In genomic region chr3:49295489-49296058, GRCh38 we compare ENCODE assay signal across 8 cellular contexts. TPM values are rescaled to one million over a fixed set of nuclear protein-coding genes. Genes with fewer than 3 reads are reported as not detected.
DNase-seq lines count a peak whose midpoint lies in the region; ATAC-seq, FAIRE-seq and TF ChIP-seq lines count a peak whose summit lies in the region.

No MANE protein-coding gene starts in this region.

- no peaks in the 10 kb centered on the region for H3K4me1 ChIP-seq in small intestine (ENCODE audit: control insufficient read depth in 2 of 2, insufficient read depth in 1 of 2, low read depth in 1 of 2, low read length in 1 of 2)

- H3K27ac ChIP-seq in small intestine (ENCODE audit: low read depth in 1 of 2, low read length in 1 of 2), result no peak overlapping the region

- 81 to 91% (median 87%) methylated on average over 11 of the region's 11 CpGs for WGBS in small intestine, 3 donors

- no peaks in the 10 kb centered on the region for H3K9me3 Mint-ChIP-seq in glutamatergic neuron (ENCODE audit: unreplicated experiment)

- H3K27me3 Mint-ChIP-seq in glutamatergic neuron (ENCODE audit: unreplicated experiment), result peaks cover 6% of the 10 kb centered on the region

- in situ Hi-C loops in G401 (cut with HindIII; ENCODE audit: low sequenced_read_pairs), result no loop called here

- DNase-seq in G401 (ENCODE audit: low spot score) (peak; percentile 20), LHCN-M2 (ENCODE audit: low read depth) (peak; percentile 67), glutamatergic neuron (peak; percentile 30), small intestine (no peak), iPS-NIHi7 (ENCODE audit: extremely low spot score) (no peak)
- peak; percentile 34 for DNase-seq in activated T-cell treated with anti-CD3 and anti-CD28 coated beads, Interleukin-2, amount 50 U/mL, for 1 hour
- peak; percentile 6 to 22 for DNase-seq in stimulated activated CD4-positive, alpha-beta T cell treated with anti-CD3 and anti-CD28 coated beads, Interleukin-2, amount 100 ng/mL, for 48 hours

- H3K27me3 ChIP-seq in small intestine (ENCODE audit: control insufficient read depth in 2 of 2, insufficient read depth in 2 of 2, low read length in 2 of 2), result no peaks in the 10 kb centered on the region

- H3K4me3 ChIP-seq in small intestine (ENCODE audit: low read depth in 1 of 2, low read length in 2 of 2), result no peak overlapping the region

- ATAC-seq in HG03175 (IDR thresholded peaks at IDR 0.05; ENCODE audit: unreplicated experiment), result no peak

- peak; percentile 79 for TF ChIP-seq CTCF in glutamatergic neuron (IDR thresholded peaks at IDR 0.05; ENCODE audit: partially characterized antibody, unreplicated experiment)

- H3K36me3 ChIP-seq in small intestine (ENCODE audit: control insufficient read depth in 2 of 2, insufficient read depth in 2 of 2, low read length in 2 of 2), result peaks cover 12 to 16% of the 10 kb centered on the region in 2 donors

- H3K9me3 ChIP-seq in small intestine (ENCODE audit: control insufficient read depth, low read depth), result no peaks in the 10 kb centered on the region

- no peak overlapping the region for H3K4me3 Mint-ChIP-seq in glutamatergic neuron (ENCODE audit: unreplicated experiment)

- H3K36me3 Mint-ChIP-seq in glutamatergic neuron (ENCODE audit: unreplicated experiment), result no peaks in the 10 kb centered on the region

- H3K4me1 Mint-ChIP-seq in glutamatergic neuron (ENCODE audit: low read depth, unreplicated experiment), result no peaks in the 10 kb centered on the region

- H3K27ac Mint-ChIP-seq in glutamatergic neuron (ENCODE audit: unreplicated experiment), result peak overlapping the region; percentile 3

- FAIRE-seq in small intestine (lab: Jason Lieb, UNC), result no peak

RNA-seq across cellular contexts. Expression of gene C3orf62, which starts 18.5 kb away (rescaled TPM):
- total RNA-seq in G401 (2014; rRNA removed; shearing (Covaris generic)), result 0.31 and 1.7 TPM in 2 replicates
- total RNA-seq in LHCN-M2 (2014; rRNA removed), result 0.71 and 1.3 TPM in 2 replicates
- polyA plus RNA-seq in LHCN-M2 (2012), result 1.9 TPM
- 7.5 TPM for total RNA-seq in glutamatergic neuron (ENCODE audit: unreplicated experiment)
- 10 to 100 TPM in 1 of 3 donors, 1 to 10 TPM in 2; 4.5 to 11.1 (median 4.6) TPM for polyA plus RNA-seq in small intestine

RNA-seq across cellular contexts. Expression of gene USP4, which starts 44.3 kb away (rescaled TPM):
- 21.6 and 25.3 TPM in 2 replicates for total RNA-seq in G401 (2014; rRNA removed; shearing (Covaris generic))
- total RNA-seq in LHCN-M2 (2014; rRNA removed), result 8.5 and 11.0 TPM in 2 replicates
- polyA plus RNA-seq in LHCN-M2 (2012), result 37.8 TPM
- 70.0 TPM for total RNA-seq in glutamatergic neuron (ENCODE audit: unreplicated experiment)
- polyA plus RNA-seq in small intestine, result 10 to 100 TPM; 21.3 to 24.9 (median 24.8) TPM

Comparison
In these comparisons a context has a peak if more than half of its experiments do, and no peak if none do; other contexts are left out.
1. DNase-seq: peak in G401 (single experiment), LHCN-M2 (single experiment), activated T-cell treated with anti-CD3 and anti-CD28 coated beads, Interleukin-2, amount 50 U/mL, for 1 hour (single experiment), glutamatergic neuron (single experiment) and stimulated activated CD4-positive, alpha-beta T cell treated with anti-CD3 and anti-CD28 coated beads, Interleukin-2, amount 100 ng/mL, for 48 hours (2 of 2); none in small intestine (single experiment) and iPS-NIHi7 (single experiment).